22 cellular contexts compared by ENCODE assay signal in the genomic region with DNA sequence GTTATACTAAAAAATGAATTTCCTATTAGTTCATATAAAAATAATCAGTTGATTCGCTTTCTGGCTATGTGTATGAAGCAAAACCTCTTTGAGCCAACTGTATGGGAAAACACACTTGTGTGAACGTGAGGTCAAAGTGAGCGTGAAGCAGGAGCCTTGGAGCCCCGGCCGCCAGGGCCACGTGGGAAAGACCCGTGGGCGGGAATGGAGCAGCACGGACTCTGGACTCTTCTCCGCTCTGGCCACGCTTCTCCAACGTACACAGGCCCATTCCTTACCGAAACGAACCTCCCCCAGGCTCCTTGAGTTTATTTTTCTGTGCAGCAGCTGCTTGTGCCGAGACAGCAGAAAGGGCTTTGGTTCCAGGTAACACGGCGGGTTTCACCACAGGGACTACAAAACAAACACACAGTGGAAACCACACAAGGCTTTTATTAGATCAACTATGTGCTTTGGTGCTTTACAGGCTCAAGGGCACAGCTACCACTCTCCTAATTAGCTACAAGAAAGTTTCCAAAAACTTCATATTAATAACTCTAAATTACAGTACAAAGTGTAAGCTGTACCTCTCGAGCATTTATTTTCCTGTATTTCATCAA.
DNase-seq lines count a peak whose midpoint lies in the region; ATAC-seq and TF ChIP-seq lines count a peak whose summit lies in the region.
"Had no signal": no experiment of that assay in that cellular context is flagged by ENCODE, and none has a peak within 500 bp of the region (broad histone marks: within the 10 kb centered on the region; RNA-seq: fewer than 3 reads in every experiment).

No MANE protein-coding gene starts in this region.

- peak overlapping the region in 1 of 2 donors; percentile 43 for H3K27ac ChIP-seq in prostate gland
- H3K27ac ChIP-seq: A549, PC-9, SJSA1 had no signal

- H3K9me3 ChIP-seq in prostate gland, result no peaks in the 10 kb centered on the region
- H3K9me3 ChIP-seq: A549, Caco-2, SJSA1 had no signal

- no peaks in the 10 kb centered on the region for H3K27me3 ChIP-seq in prostate gland (replicated peaks; ENCODE audit: insufficient read depth)
- H3K27me3 ChIP-seq: SJSA1 had no signal

- WGBS in prostate gland, result 72% methylated on average over 18 of the region's 18 CpGs

- DNase-seq in NCI-H2107 treated with DMSO at 0.1 percent for 48 hours (lab: John Stamatoyannopoulos, UW; ENCODE audit: unreplicated experiment) (peak; percentile 66), astrocyte of the hippocampus (ENCODE audit: low read depth, low spot score) (peak; percentile 33), left lobe of liver (ENCODE audit: low spot score) (peak; percentile 77), prostate gland (ENCODE audit: low spot score) (peak; percentile 34)
- DNase-seq: AML-193; C1 segment of cervical spinal cord; CD4-positive, alpha-beta memory T cell; Karpas-422; NCI-H1092; NCI-H1436; NCI-H187; NCI-H2081 treated with DMSO at 0.1 percent for 48 hours; NCI-H524; NCI-H748 treated with DMSO at 0.1 percent for 48 hours; PC-9 had no signal

- ATAC-seq in left lobe of liver (peak; percentile 84), GM21360 (IDR thresholded peaks at IDR 0.05; ENCODE audit: unreplicated experiment) (no peak), GM18519 (IDR thresholded peaks at IDR 0.05; ENCODE audit: low FRiP score, unreplicated experiment) (no peak), GM21737 (IDR thresholded peaks at IDR 0.05; ENCODE audit: unreplicated experiment) (no peak)
- ATAC-seq: A549, Right ventricle myocardium inferior had no signal

- peaks cover 0 to 11% of the 10 kb centered on the region in 2 donors for H3K36me3 ChIP-seq in prostate gland

- no peak for TF ChIP-seq CTCF in prostate gland (IDR thresholded peaks at IDR 0.05)

- TF ChIP-seq POLR2A in prostate gland (IDR thresholded peaks at IDR 0.05), result no peak

- no peak overlapping the region for H3K4me3 ChIP-seq in prostate gland
- H3K4me3 ChIP-seq: A549, PC-9, SJSA1 had no signal

- intact Hi-C loops in prostate gland (cut with DNase I), result no loop called here

- H3K4me1 ChIP-seq in prostate gland (replicated peaks), result no peaks in the 10 kb centered on the region
- H3K4me1 ChIP-seq: A549, SJSA1 had no signal
